ENCODE assay signal across 12 cellular contexts in the genomic region with DNA sequence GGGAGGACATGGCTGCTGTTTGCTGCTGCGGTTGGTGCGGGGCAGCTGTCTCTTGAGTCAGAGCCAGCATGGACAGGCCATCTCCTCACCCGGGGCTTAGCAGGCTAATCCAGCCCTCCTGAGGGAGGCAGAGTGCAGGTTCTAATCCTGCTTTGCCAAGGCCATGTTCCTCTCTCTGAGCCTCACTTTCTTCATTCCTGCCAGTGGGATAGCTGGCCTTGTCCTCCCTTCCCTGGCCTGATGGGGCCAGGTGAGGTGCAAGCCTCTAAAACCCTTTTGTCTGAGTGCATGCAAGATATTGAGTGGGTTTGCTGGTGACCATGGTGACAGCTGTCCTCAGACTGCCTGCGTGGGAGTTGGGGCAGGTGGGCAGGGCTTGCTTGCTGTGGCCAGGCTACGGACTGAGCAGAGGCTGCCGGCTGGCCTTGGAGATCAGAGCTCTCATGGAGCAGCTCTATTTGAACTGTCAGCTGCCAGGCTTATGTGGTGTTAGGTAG. TPM values are rescaled to one million over a fixed set of nuclear protein-coding genes. Genes with fewer than 3 reads are reported as not detected.
DNase-seq lines count a peak whose midpoint lies in the region; ATAC-seq and TF ChIP-seq lines count a peak whose summit lies in the region.
"Had no signal": no experiment of that assay in that cellular context is flagged by ENCODE, and none has a peak within 500 bp of the region (broad histone marks: within the 10 kb centered on the region; RNA-seq: fewer than 3 reads in every experiment).

No MANE protein-coding gene starts in this region.

- H3K79me2 ChIP-seq in GM23248 (ENCODE audit: insufficient read depth): peaks cover 82% of the 10 kb centered on the region
- H3K79me2 ChIP-seq in mammary epithelial cell (ENCODE audit: insufficient read depth, low read length): peaks cover 77% of the 10 kb centered on the region

- H3K9me3 ChIP-seq in GM23248 (ENCODE audit: low read depth) (no peaks in the 10 kb centered on the region), mammary epithelial cell (replicated peaks; ENCODE audit: insufficient read depth, low read length) (no peaks in the 10 kb centered on the region), esophagus muscularis mucosa (no peaks in the 10 kb centered on the region)
- H3K9me3 ChIP-seq: HAP-1 had no signal

- H3F3A ChIP-seq in GM23248 (ENCODE audit: insufficient read depth): 0 out of 2 replicates have a peak, but pooled peaks cover 9% of the 10 kb centered on the region

- peaks cover 17% of the 10 kb centered on the region for H3K4me1 ChIP-seq in GM23248 (ENCODE audit: insufficient read depth)
- peaks cover 29% of the 10 kb centered on the region for H3K4me1 ChIP-seq in mammary epithelial cell (ENCODE audit: insufficient read depth, low read length)
- peaks cover 16 to 65% (median 42%) of the 10 kb centered on the region in 4 donors for H3K4me1 ChIP-seq in esophagus muscularis mucosa

- H3K4me3 ChIP-seq in GM23248 (no peak overlapping the region), mammary epithelial cell (replicated peaks in 1 of 3; ENCODE audit: insufficient read depth in 1 of 3, low read depth in 2 of 3, low read length in 3 of 3) (no peak overlapping the region), esophagus muscularis mucosa (no peak overlapping the region)
- H3K4me3 ChIP-seq: cardiac muscle cell, HAP-1 had no signal

- in situ Hi-C loops in GM23248 (cut with MboI) (no loop called here), mammary epithelial cell (cut with MboI; ENCODE audit: low sequenced_read_pairs in 2 of 2) (no loop called here)

- DNase-seq in DMS 273 (lab: John Stamatoyannopoulos, UW; ENCODE audit: unreplicated experiment): peak; percentile 6
- no peak for DNase-seq in DMS 273 treated with DMSO at 0.1 percent for 48 hours (lab: John Stamatoyannopoulos, UW)
- DNase-seq in GM23248: peak; percentile 23
- DNase-seq in mammary epithelial cell: no peak
- DNase-seq in sciatic nerve (ENCODE audit: low spot score): peak; percentile 61
- no peak for DNase-seq in esophagus muscularis mucosa (ENCODE audit: extremely low spot score)
- DNase-seq in mucosa of gallbladder (ENCODE audit: low spot score): no peak
- DNase-seq: erythroblast had no signal

- no peak for TF ChIP-seq EP300 in esophagus muscularis mucosa (IDR thresholded peaks at IDR 0.05)

- no peak for TF ChIP-seq CTCF in mammary epithelial cell (conservative IDR thresholded peaks at IDR 0.05 in 1 of 2, IDR thresholded peaks at IDR 0.05 in 1 of 2; ENCODE audit: extremely low read depth in 1 of 2, insufficient read depth in 1 of 2, low read depth in 1 of 2, low read length in 2 of 2)
- TF ChIP-seq CTCF in esophagus muscularis mucosa (IDR thresholded peaks at IDR 0.05): no peak

- H2AFZ ChIP-seq in GM23248: no peak overlapping the region
- no peak overlapping the region for H2AFZ ChIP-seq in mammary epithelial cell (ENCODE audit: low read depth, low read length)

- WGBS in GM23248 (ENCODE audit: low coverage in 1 of 2, low lambda C conversion rate in 2 of 2, missing lambda C conversion rate in 2 of 2), 2 experiments: 72 to 76% methylated on average over 6 of the region's 6 CpGs
- 27% methylated on average over 6 of the region's 6 CpGs for WGBS in mammary epithelial cell (ENCODE audit: low coverage, missing lambda C conversion rate)
- WGBS in esophagus muscularis mucosa: 79% methylated on average over 4 of the region's 6 CpGs

- intact Hi-C loops in mammary epithelial cell (cut with micrococcal nuclease) (no loop called here), sciatic nerve (cut with DNase I) (no loop called here), esophagus muscularis mucosa (cut with DNase I) (no loop called here)

- no peaks in the 10 kb centered on the region for H3K36me3 ChIP-seq in GM23248 (ENCODE audit: low read depth)
- H3K36me3 ChIP-seq in mammary epithelial cell (ENCODE audit: insufficient read depth, low read length): no peaks in the 10 kb centered on the region
- H3K36me3 ChIP-seq in esophagus muscularis mucosa: peaks cover 0 to 12% (median 4%) of the 10 kb centered on the region in 4 donors
- H3K36me3 ChIP-seq: cardiac muscle cell, HAP-1 had no signal

- H4K20me1 ChIP-seq in GM23248 (ENCODE audit: insufficient read depth): no peaks in the 10 kb centered on the region
- peaks cover 3% of the 10 kb centered on the region for H4K20me1 ChIP-seq in mammary epithelial cell (ENCODE audit: insufficient read depth, low read length)

- no peaks in the 10 kb centered on the region for H3K9me2 ChIP-seq in GM23248 (ENCODE audit: insufficient read depth)

- dilution Hi-C loops in mammary epithelial cell (cut with HindIII; ENCODE audit: low sequenced_read_pairs): loop anchor here (5.0 kb wide), 1 partner anchor 70 kb away; no protein-coding TSS in a partner anchor

- H3K27me3 ChIP-seq in GM23248 (replicated peaks; ENCODE audit: insufficient read depth) (no peaks in the 10 kb centered on the region), mammary epithelial cell (ENCODE audit: insufficient read depth, low read length) (no peaks in the 10 kb centered on the region), esophagus muscularis mucosa (no peaks in the 10 kb centered on the region)
- H3K27me3 ChIP-seq: cardiac muscle cell had no signal

- H3K9ac ChIP-seq in GM23248: no peak overlapping the region
- H3K9ac ChIP-seq in mammary epithelial cell (ENCODE audit: insufficient read depth, low read length): no peak overlapping the region

- H3K27ac ChIP-seq in GM23248: peak overlapping the region; percentile 41; the same call in 1 of the 2 replicates
- no peak overlapping the region for H3K27ac ChIP-seq in mammary epithelial cell (ENCODE audit: insufficient read depth, low read depth, low read length)
- H3K27ac ChIP-seq in esophagus muscularis mucosa (replicated peaks in 1 of 4): no peak overlapping the region
- H3K27ac ChIP-seq: 22Rv1, cardiac muscle cell had no signal

- no peak for TF ChIP-seq POLR2A in esophagus muscularis mucosa (IDR thresholded peaks at IDR 0.05; ENCODE audit: low read depth)

- CTCF ChIA-PET in mammary epithelial cell (lab: Charles Lee; ENCODE audit: low non-redundant PET): no interaction called here

- BruUV-seq in mammary epithelial cell (replicated peaks; lab: Mats Ljungman, UMichigan): no TSS peak

- H3K4me2 ChIP-seq in GM23248 (ENCODE audit: unreplicated experiment) (no peak overlapping the region), mammary epithelial cell (ENCODE audit: insufficient read depth, low read depth, low read length) (peak overlapping the region; percentile 52)

- no peak for ATAC-seq in sciatic nerve
- ATAC-seq in GM19395 (IDR thresholded peaks at IDR 0.05; ENCODE audit: unreplicated experiment): no peak

RNA-seq across cellular contexts. Expression of a gene that starts 3.6 kb away (rescaled TPM):
- 7.0 and 8.9 TPM in 2 replicates for total RNA-seq in GM23248 (2014; rRNA removed; shearing (Covaris generic))
- polyA plus RNA-seq in GM23248 (2016; fragmentation: Nextera tagmentation; extraction: Ambion mirVana) (2.2 and 2.7 TPM in 2 replicates), mammary epithelial cell (5.1 TPM)
- total RNA-seq in mammary epithelial cell (10 to 100 TPM; 10.7 to 13.3 TPM), sciatic nerve (11.5 TPM), esophagus muscularis mucosa (10 to 100 TPM in 2 of 4 donors, 1 to 10 TPM in 2; 5.8 to 15.4 (median 11.3) TPM), mucosa of gallbladder (10.4 TPM)
- 26.7 TPM for polyA minus RNA-seq in mammary epithelial cell

RNA-seq across cellular contexts. Expression of a gene that starts 3.8 kb away (rescaled TPM):
- 7.5 and 13.1 TPM in 2 replicates for total RNA-seq in GM23248 (2014; rRNA removed; shearing (Covaris generic))
- 5.7 and 7.6 TPM in 2 replicates for polyA plus RNA-seq in GM23248 (2016; fragmentation: Nextera tagmentation; extraction: Ambion mirVana)
- 1 to 10 TPM; 8.7 to 9.7 TPM for total RNA-seq in mammary epithelial cell
- polyA plus RNA-seq in mammary epithelial cell: 9.2 TPM
- 43.7 TPM for polyA minus RNA-seq in mammary epithelial cell
- total RNA-seq in sciatic nerve: 13.7 TPM
- 10 to 100 TPM in 2 of 4 donors, 1 to 10 TPM in 2; 6.6 to 21.0 (median 12.1) TPM for total RNA-seq in esophagus muscularis mucosa
- 16.4 TPM for total RNA-seq in mucosa of gallbladder

RNA-seq across cellular contexts. Expression of a gene that starts 52.8 kb away (rescaled TPM):
- 41.6 and 42.2 TPM in 2 replicates for total RNA-seq in GM23248 (2014; rRNA removed; shearing (Covaris generic))
- polyA plus RNA-seq in GM23248 (2016; fragmentation: Nextera tagmentation; extraction: Ambion mirVana) (57.2 and 59.9 TPM in 2 replicates), mammary epithelial cell (38.8 TPM)
- total RNA-seq in mammary epithelial cell (10 to 100 TPM; 30.3 to 32.7 TPM), sciatic nerve (30.9 TPM), esophagus muscularis mucosa (10 to 100 TPM; 11.2 to 21.6 (median 15.7) TPM), mucosa of gallbladder (33.3 TPM)
- 48.1 TPM for polyA minus RNA-seq in mammary epithelial cell

Comparison
In these comparisons a context has a peak if more than half of its experiments do, and no peak if none do; other contexts are left out.
1. DNase-seq: peak in DMS 273 (single experiment), GM23248 (single experiment) and sciatic nerve (single experiment); none in DMS 273 treated with DMSO at 0.1 percent for 48 hours (single experiment), mammary epithelial cell (single experiment), esophagus muscularis mucosa (single experiment) and mucosa of gallbladder (single experiment).